In the genomic region with DNA sequence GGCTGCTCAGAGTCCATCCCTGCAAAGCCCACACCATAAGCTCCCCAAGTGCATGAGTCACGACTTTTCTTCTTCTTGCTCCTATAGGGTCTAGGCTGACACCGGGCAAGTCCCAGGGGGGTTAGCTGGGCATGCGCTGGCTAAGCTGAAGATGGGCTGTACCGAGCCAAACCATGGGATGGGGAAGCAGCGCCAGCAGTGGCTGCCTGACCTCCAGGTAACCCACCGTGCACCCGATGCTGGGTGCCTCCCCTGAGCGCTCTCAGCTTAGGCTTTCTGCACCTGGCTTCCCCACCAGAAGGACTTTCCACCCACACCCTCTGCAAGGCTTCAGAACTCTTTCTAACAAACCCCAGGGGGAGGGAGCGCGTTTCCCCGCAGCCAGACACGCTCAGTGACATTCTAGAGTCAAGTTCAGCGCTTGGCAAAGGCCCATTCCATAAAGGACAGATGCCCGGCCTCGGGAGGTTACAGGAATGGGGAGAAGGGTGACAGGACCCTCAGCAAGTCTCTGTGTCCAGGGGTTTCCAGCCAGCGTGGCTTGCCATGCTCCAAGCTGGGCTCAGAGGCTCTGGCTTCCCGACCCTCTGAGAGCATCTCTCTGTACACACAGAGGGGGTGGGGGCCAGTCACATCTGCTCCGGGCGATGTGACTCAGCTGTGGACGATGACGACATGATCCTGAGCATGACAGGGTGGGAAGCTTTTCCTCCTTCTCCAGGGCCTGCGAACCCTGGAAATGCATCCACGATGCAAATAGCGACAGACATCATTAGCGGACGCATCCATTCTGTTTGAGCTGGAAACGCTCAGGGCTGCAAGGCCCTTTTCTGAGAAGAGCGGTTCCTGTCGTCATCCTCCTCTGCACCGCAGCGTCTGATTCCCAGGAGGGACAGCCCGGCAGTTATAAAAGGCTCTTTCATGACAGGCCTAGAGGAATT, we compare ENCODE assay signal across 11 cellular contexts.
DNase-seq lines count a peak whose midpoint lies in the region; ATAC-seq, FAIRE-seq and TF ChIP-seq lines count a peak whose summit lies in the region.
"Had no signal": no experiment of that assay in that cellular context is flagged by ENCODE, and none has a peak within 500 bp of the region (broad histone marks: within the 10 kb centered on the region; RNA-seq: fewer than 3 reads in every experiment).

No MANE protein-coding gene starts in this region.

- H3K9me3 Mint-ChIP-seq in IgD-negative memory B cell, result peaks cover 0 to 2% (median 0%) of the 10 kb centered on the region in 3 donors
- H3K9me3 Mint-ChIP-seq in astrocyte (ENCODE audit: unreplicated experiment), result peaks cover 10% of the 10 kb centered on the region
- H3K9me3 Mint-ChIP-seq in progenitor cell of endocrine pancreas (ENCODE audit: low read depth), result peaks cover 3% of the 10 kb centered on the region

- peaks cover 0 to 15% (median 3%) of the 10 kb centered on the region in 11 experiments; a peak in 5 of 22 replicates for H4K20me1 ChIP-seq in BLaER1 treated with 17β-estradiol and CSF1 and Interleukin-3, amounts not matched to agents 10 nM and 100 nM
- H4K20me1 ChIP-seq in astrocyte (ENCODE audit: insufficient read depth, low read length), result no peaks in the 10 kb centered on the region

- intact Hi-C loops in mucosa of descending colon (cut with DNase I, micrococcal nuclease), result no loop called here

- H3K9ac ChIP-seq in BLaER1 treated with 17β-estradiol and CSF1 and Interleukin-3, amounts not matched to agents 10 nM and 100 nM, result peak overlapping the region in 5 of 11 experiments; percentile 3 to 65 (median 48); a peak in 10 of 22 replicates
- peak overlapping the region; percentile 13 for H3K9ac ChIP-seq in astrocyte (ENCODE audit: low read length)

- peak overlapping the region; percentile 76 to 97 (median 88) for H3K4me2 ChIP-seq in BLaER1 treated with 17β-estradiol and CSF1 and Interleukin-3, amounts not matched to agents 10 nM and 100 nM
- peak overlapping the region; percentile 7 for H3K4me2 ChIP-seq in astrocyte (ENCODE audit: low read length)

- peak overlapping the region in 4 of 11 experiments; percentile 21 to 66 (median 54); a peak in 7 of 22 replicates for H3K27ac ChIP-seq in BLaER1 treated with 17β-estradiol and CSF1 and Interleukin-3, amounts not matched to agents 10 nM and 100 nM
- H3K27ac ChIP-seq in astrocyte (ENCODE audit: low read depth, low read length), result no peak overlapping the region

- peak; percentile 68 for FAIRE-seq in astrocyte (lab: Jason Lieb, UNC)
- FAIRE-seq: G401.6 had no signal

- DNase-seq in astrocyte (ENCODE audit: low read depth), result peak; percentile 47
- peak in 1 of 3 donors; percentile 53 for DNase-seq in mucosa of descending colon
- DNase-seq in progenitor cell of endocrine pancreas (ENCODE audit: low spot score, unreplicated experiment), result no peak
- DNase-seq in UCSD-AML1 (lab: John Stamatoyannopoulos, UW; ENCODE audit: unreplicated experiment), result no peak
- no peak for DNase-seq in iPS-NIHi11 (ENCODE audit: low spot score)
- DNase-seq: activated T-cell treated with anti-CD3 and anti-CD28 coated beads for 4 hours; effector memory CD8-positive, alpha-beta T cell had no signal

- TF ChIP-seq CTCF in astrocyte (IDR thresholded peaks at IDR 0.05; ENCODE audit: insufficient read depth, low read depth, low read length) (no peak), mucosa of descending colon (IDR thresholded peaks at IDR 0.05) (no peak), progenitor cell of endocrine pancreas (IDR thresholded peaks at IDR 0.05; ENCODE audit: unreplicated experiment) (no peak)

- peak overlapping the region in 2 of 4 donors; percentile 14 to 43 for H3K4me3 Mint-ChIP-seq in IgD-negative memory B cell
- H3K4me3 Mint-ChIP-seq in astrocyte (ENCODE audit: unreplicated experiment), result no peak overlapping the region
- H3K4me3 Mint-ChIP-seq in progenitor cell of endocrine pancreas (ENCODE audit: low read depth), result no peak overlapping the region
- H3K4me3 Mint-ChIP-seq: effector memory CD8-positive, alpha-beta T cell had no signal

- H2AFZ ChIP-seq in astrocyte (ENCODE audit: low read depth, low read length), result no peak overlapping the region

- peak overlapping the region in 7 of 10 experiments; percentile 4 to 44 (median 12); a peak in 6 of 20 replicates for H3K4me3 ChIP-seq in BLaER1 treated with 17β-estradiol and CSF1 and Interleukin-3, amounts not matched to agents 10 nM and 100 nM
- no peak overlapping the region for H3K4me3 ChIP-seq in astrocyte (ENCODE audit: insufficient read depth, low read depth, low read length)
- no peak overlapping the region for H3K4me3 ChIP-seq in mucosa of descending colon

- ATAC-seq in mucosa of descending colon (peak; percentile 15), GM21360 (IDR thresholded peaks at IDR 0.05; ENCODE audit: unreplicated experiment) (no peak)
- ATAC-seq: effector memory CD8-positive, alpha-beta T cell had no signal

- H3K27me3 ChIP-seq in BLaER1 treated with 17β-estradiol and CSF1 and Interleukin-3, amounts not matched to agents 10 nM and 100 nM, result peaks cover 0 to 15% (median 0%) of the 10 kb centered on the region in 11 experiments; a peak in 2 of 22 replicates
- no peaks in the 10 kb centered on the region for H3K27me3 ChIP-seq in astrocyte (ENCODE audit: insufficient read depth, low read length)

- peaks cover 13 to 19% (median 18%) of the 10 kb centered on the region in 3 donors for H3K4me1 Mint-ChIP-seq in IgD-negative memory B cell
- H3K4me1 Mint-ChIP-seq in astrocyte (ENCODE audit: low read depth, unreplicated experiment), result peaks cover 13% of the 10 kb centered on the region
- no peaks in the 10 kb centered on the region for H3K4me1 Mint-ChIP-seq in progenitor cell of endocrine pancreas (ENCODE audit: low read depth)

- peaks cover 0 to 16% (median 9%) of the 10 kb centered on the region in 11 experiments; a peak in 14 of 22 replicates for H3K9me3 ChIP-seq in BLaER1 treated with 17β-estradiol and CSF1 and Interleukin-3, amounts not matched to agents 10 nM and 100 nM (replicated peaks in 1 of 11)
- H3K9me3 ChIP-seq in astrocyte (ENCODE audit: insufficient read depth, low read depth, low read length), result peaks cover 3% of the 10 kb centered on the region
- no peaks in the 10 kb centered on the region for H3K9me3 ChIP-seq in mucosa of descending colon

- no peaks in the 10 kb centered on the region for H3K36me3 ChIP-seq in BLaER1 treated with 17β-estradiol and CSF1 and Interleukin-3, amounts not matched to agents 10 nM and 100 nM
- H3K36me3 ChIP-seq in astrocyte (ENCODE audit: insufficient read depth, low read length) (no peaks in the 10 kb centered on the region), mucosa of descending colon (ENCODE audit: low read depth) (no peaks in the 10 kb centered on the region)

- H3K27me3 Mint-ChIP-seq in IgD-negative memory B cell (peaks cover 23% of the 10 kb centered on the region), astrocyte (ENCODE audit: low read depth, unreplicated experiment) (peaks cover 1% of the 10 kb centered on the region), progenitor cell of endocrine pancreas (peaks cover 4% of the 10 kb centered on the region)

- peaks cover 40 to 66% (median 58%) of the 10 kb centered on the region in 10 experiments for H3K4me1 ChIP-seq in BLaER1 treated with 17β-estradiol and CSF1 and Interleukin-3, amounts not matched to agents 10 nM and 100 nM
- peaks cover 15% of the 10 kb centered on the region for H3K4me1 ChIP-seq in astrocyte (ENCODE audit: insufficient read depth, low read length)
- H3K4me1 ChIP-seq in mucosa of descending colon (ENCODE audit: low read depth), result no peaks in the 10 kb centered on the region

- H3K27ac Mint-ChIP-seq in IgD-negative memory B cell, result peak overlapping the region in 2 of 3 donors; percentile 2 to 5
- no peak overlapping the region for H3K27ac Mint-ChIP-seq in astrocyte (ENCODE audit: unreplicated experiment)
- H3K27ac Mint-ChIP-seq in progenitor cell of endocrine pancreas, result no peak overlapping the region
- H3K27ac Mint-ChIP-seq: effector memory CD8-positive, alpha-beta T cell had no signal

- no peaks in the 10 kb centered on the region for H3K36me3 Mint-ChIP-seq in IgD-negative memory B cell
- H3K36me3 Mint-ChIP-seq in astrocyte (ENCODE audit: low read depth, unreplicated experiment), result peaks cover 3% of the 10 kb centered on the region
- no peaks in the 10 kb centered on the region for H3K36me3 Mint-ChIP-seq in progenitor cell of endocrine pancreas (ENCODE audit: insufficient read depth)

- H3K79me2 ChIP-seq in astrocyte (ENCODE audit: insufficient read depth, low read length), result no peaks in the 10 kb centered on the region

Comparison
In these comparisons a context has a peak if more than half of its experiments do, and no peak if none do; other contexts are left out.
1. H3K4me3 ChIP-seq: peak in BLaER1 treated with 17β-estradiol and CSF1 and Interleukin-3, amounts not matched to agents 10 nM and 100 nM (7 of 10); none in astrocyte (single experiment) and mucosa of descending colon (single experiment).
2. H3K27ac Mint-ChIP-seq: peak in IgD-negative memory B cell (2 of 3); none in astrocyte (single experiment) and progenitor cell of endocrine pancreas (single experiment).